12 cellular contexts compared by ENCODE assay signal in the genomic region with DNA sequence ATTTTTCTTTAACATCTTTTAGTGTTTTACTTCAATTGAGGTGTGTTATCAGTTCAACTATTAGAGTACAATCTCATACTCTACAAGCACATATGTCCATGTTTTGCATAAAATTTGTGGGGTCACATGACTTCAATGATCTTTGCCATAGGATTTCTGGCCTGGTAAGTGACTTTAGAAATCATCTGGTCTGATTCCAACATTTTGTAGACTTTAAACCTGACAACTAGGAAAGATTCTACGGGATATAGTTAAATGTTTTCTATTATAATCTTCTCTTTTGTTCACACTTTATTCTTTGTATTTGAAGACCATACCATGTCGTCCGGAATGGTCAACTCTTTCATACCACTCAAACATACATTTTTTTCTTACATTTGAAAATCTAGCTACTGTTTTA.
"Had no signal": no experiment of that assay in that cellular context is flagged by ENCODE, and none has a peak within 500 bp of the region (broad histone marks: within the 10 kb centered on the region; RNA-seq: fewer than 3 reads in every experiment).

No MANE protein-coding gene starts in this region.

- H3K27ac Mint-ChIP-seq: activated T-helper 17 cell treated with anti-CD3 and anti-CD28 coated beads, Interleukin-2, amount 50 U/mL, for 72 hours; endodermal cell; naive thymus-derived CD4-positive, alpha-beta T cell; stimulated activated effector memory CD8-positive, alpha-beta T cell treated with anti-CD3 and anti-CD28 coated beads, Interleukin-12 subunit alpha, Interleukin-12 subunit beta, amount 100 ng/mL, for 72 hours; T-cell had no signal

- H3K4me1 Mint-ChIP-seq: activated T-helper 17 cell treated with anti-CD3 and anti-CD28 coated beads, Interleukin-2, amount 50 U/mL, for 72 hours; naive thymus-derived CD4-positive, alpha-beta T cell; stimulated activated effector memory CD8-positive, alpha-beta T cell treated with anti-CD3 and anti-CD28 coated beads, Interleukin-12 subunit alpha, Interleukin-12 subunit beta, amount 100 ng/mL, for 72 hours; T-cell had no signal

- H3K79me2 ChIP-seq: parathyroid adenoma had no signal

- H3K27me3 ChIP-seq: dorsolateral prefrontal cortex, thyroid gland had no signal

- H2AFZ ChIP-seq: parathyroid adenoma had no signal

- FAIRE-seq: urothelium cell line had no signal

- H3K36me3 Mint-ChIP-seq: naive thymus-derived CD4-positive, alpha-beta T cell; stimulated activated effector memory CD8-positive, alpha-beta T cell treated with anti-CD3 and anti-CD28 coated beads, Interleukin-12 subunit alpha, Interleukin-12 subunit beta, amount 100 ng/mL, for 72 hours; T-cell had no signal

- H3K36me3 ChIP-seq: thyroid gland had no signal

- DNase-seq: aorta, T1000 had no signal

- H3K4me3 Mint-ChIP-seq: activated T-helper 17 cell treated with anti-CD3 and anti-CD28 coated beads, Interleukin-2, amount 50 U/mL, for 72 hours; endodermal cell; naive thymus-derived CD4-positive, alpha-beta T cell; stimulated activated effector memory CD8-positive, alpha-beta T cell treated with anti-CD3 and anti-CD28 coated beads, Interleukin-12 subunit alpha, Interleukin-12 subunit beta, amount 100 ng/mL, for 72 hours; T-cell had no signal

- H3K9me3 Mint-ChIP-seq: activated T-helper 17 cell treated with anti-CD3 and anti-CD28 coated beads, Interleukin-2, amount 50 U/mL, for 72 hours; endodermal cell; naive thymus-derived CD4-positive, alpha-beta T cell; stimulated activated effector memory CD8-positive, alpha-beta T cell treated with anti-CD3 and anti-CD28 coated beads, Interleukin-12 subunit alpha, Interleukin-12 subunit beta, amount 100 ng/mL, for 72 hours; T-cell had no signal

- H3K4me3 ChIP-seq: lung, thyroid gland had no signal

- H3K9ac ChIP-seq: parathyroid adenoma had no signal

- H3K4me1 ChIP-seq: parathyroid adenoma, thyroid gland had no signal

- H3K9me3 ChIP-seq: thyroid gland had no signal

- H3K27ac ChIP-seq: dorsolateral prefrontal cortex, parathyroid adenoma, thyroid gland had no signal

- ATAC-seq: activated T-helper 17 cell treated with anti-CD3 and anti-CD28 coated beads, Interleukin-2, amount 50 U/mL, for 72 hours; stimulated activated effector memory CD8-positive, alpha-beta T cell treated with anti-CD3 and anti-CD28 coated beads, Interleukin-12 subunit alpha, Interleukin-12 subunit beta, amount 100 ng/mL, for 72 hours; T-cell had no signal
